ENCODE assay signal across 9 cellular contexts in genomic region chr1:28926629-28927441, GRCh38. TPM values are rescaled to one million over a fixed set of nuclear protein-coding genes. Genes with fewer than 3 reads are reported as not detected.
DNase-seq lines count a peak whose midpoint lies in the region; ATAC-seq and TF ChIP-seq lines count a peak whose summit lies in the region.
"Had no signal": no experiment of that assay in that cellular context is flagged by ENCODE, and none has a peak within 500 bp of the region (broad histone marks: within the 10 kb centered on the region; RNA-seq: fewer than 3 reads in every experiment).

No MANE protein-coding gene starts in this region.

- H4K91ac ChIP-seq in mesenchymal stem cell (ENCODE audit: low read length) = no peak overlapping the region

- H3K27me3 Mint-ChIP-seq in activated T-helper 17 cell treated with anti-CD3 and anti-CD28 coated beads, Interleukin-2, amount 50 U/mL, for 72 hours = no peaks in the 10 kb centered on the region

- H3K4me2 ChIP-seq in mesenchymal stem cell (ENCODE audit: low read length, poor library complexity, severe bottlenecking) = no peak overlapping the region

- TF ChIP-seq POLR2A in suprapubic skin (IDR thresholded peaks at IDR 0.05) = no peak

- no TSS peak for BruUV-seq in A673 (replicated peaks; lab: Mats Ljungman, UMichigan)

- in situ Hi-C loops in GM13977 (cut with MboI; ENCODE audit: low pct_unique_long_range_greater_than_20kb, low sequenced_read_pairs, unreplicated experiment) = no loop called here

- POLR2A ChIA-PET in A673 (lab: Charles Lee; ENCODE audit: low non-redundant PET) = no interaction called here

- H3K4me3 Mint-ChIP-seq in activated T-helper 17 cell treated with anti-CD3 and anti-CD28 coated beads, Interleukin-2, amount 50 U/mL, for 72 hours = peak overlapping the region; percentile 73

- no peaks in the 10 kb centered on the region for H3K36me3 ChIP-seq in A673 (ENCODE audit: insufficient read depth, low read length, poor library complexity, severe bottlenecking)
- H3K36me3 ChIP-seq in mesenchymal stem cell (ENCODE audit: control insufficient read depth in 1 of 2, insufficient read depth in 2 of 2, low read depth in 1 of 2, low read length in 2 of 2) = no peaks in the 10 kb centered on the region
- no peaks in the 10 kb centered on the region for H3K36me3 ChIP-seq in suprapubic skin
- H3K36me3 ChIP-seq: heart left ventricle had no signal

- no peak overlapping the region for H3K4ac ChIP-seq in mesenchymal stem cell (ENCODE audit: low read depth in 1 of 2, low read length in 2 of 2)

- intact Hi-C loops in A673 (cut with micrococcal nuclease; ENCODE audit: unreplicated experiment) = no loop called here

- DNase-seq in A673 (ENCODE audit: low spot score) (peak; percentile 54), GM13977 (ENCODE audit: low spot score) (peak; percentile 72), NCI-H2081 treated with DMSO at 0.1 percent for 48 hours (lab: John Stamatoyannopoulos, UW) (peak; percentile 24), mesenchymal stem cell (no peak), retina (no peak), suprapubic skin (ENCODE audit: low spot score in 2 of 2) (no peak)
- DNase-seq: heart left ventricle had no signal

- H2BK15ac ChIP-seq in mesenchymal stem cell (ENCODE audit: low read depth, poor library complexity, severe bottlenecking) = no peak overlapping the region

- H3K23ac ChIP-seq in mesenchymal stem cell (ENCODE audit: low read length in 2 of 2) = no peak overlapping the region

- H3K4me1 ChIP-seq in A673 (ENCODE audit: insufficient read depth, low read length, poor library complexity, severe bottlenecking) = peaks cover 40% of the 10 kb centered on the region
- no peaks in the 10 kb centered on the region for H3K4me1 ChIP-seq in mesenchymal stem cell (ENCODE audit: control insufficient read depth, insufficient read depth, low read depth, low read length)
- H3K4me1 ChIP-seq in suprapubic skin = peaks cover 7% of the 10 kb centered on the region

- no peak overlapping the region for H2BK120ac ChIP-seq in mesenchymal stem cell (ENCODE audit: low read depth, low read length)

- TF ChIP-seq CTCF in A673 (conservative IDR thresholded peaks at IDR 0.05; ENCODE audit: low read depth, low read length) = no peak
- no peak for TF ChIP-seq CTCF in GM13977 (IDR thresholded peaks at IDR 0.05; ENCODE audit: extremely low read depth, insufficient read depth, missing control alignments)
- TF ChIP-seq CTCF in suprapubic skin (IDR thresholded peaks at IDR 0.05) = no peak

- H3K27ac Mint-ChIP-seq in activated T-helper 17 cell treated with anti-CD3 and anti-CD28 coated beads, Interleukin-2, amount 50 U/mL, for 72 hours = peak overlapping the region; percentile 80

- H3K79me1 ChIP-seq in mesenchymal stem cell (replicated peaks; ENCODE audit: low read length, poor library complexity, severe bottlenecking) = peaks cover 1% of the 10 kb centered on the region

- 85% methylated on average over 3 of the region's 4 CpGs for WGBS in mesenchymal stem cell
- WGBS in suprapubic skin = 61% methylated on average over 4 of the region's 4 CpGs

- no peaks in the 10 kb centered on the region for H3K27me3 ChIP-seq in A673 (replicated peaks; ENCODE audit: insufficient read depth, low read depth, low read length, poor library complexity)
- no peaks in the 10 kb centered on the region for H3K27me3 ChIP-seq in mesenchymal stem cell (ENCODE audit: control insufficient read depth in 1 of 2, insufficient read depth in 1 of 2, low read length in 2 of 2)
- no peaks in the 10 kb centered on the region for H3K27me3 ChIP-seq in suprapubic skin
- H3K27me3 ChIP-seq: heart left ventricle had no signal

- CTCF ChIA-PET in A673 (lab: Charles Lee) = no interaction called here

- no peak for TF ChIP-seq EP300 in suprapubic skin (IDR thresholded peaks at IDR 0.05)

- no peak overlapping the region for H4K8ac ChIP-seq in mesenchymal stem cell (ENCODE audit: low read length)

- no peaks in the 10 kb centered on the region for H3K9me3 Mint-ChIP-seq in activated T-helper 17 cell treated with anti-CD3 and anti-CD28 coated beads, Interleukin-2, amount 50 U/mL, for 72 hours

- H2BK5ac ChIP-seq in mesenchymal stem cell (ENCODE audit: low read depth, low read length, poor library complexity, severe bottlenecking) = no peak overlapping the region

- ATAC-seq in HG02763 (IDR thresholded peaks at IDR 0.05; ENCODE audit: unreplicated experiment) = peak; percentile 85
- ATAC-seq in activated T-helper 17 cell treated with anti-CD3 and anti-CD28 coated beads, Interleukin-2, amount 50 U/mL, for 72 hours (replicated peaks) = peak; percentile 90

- H3K14ac ChIP-seq in mesenchymal stem cell (ENCODE audit: low read length in 2 of 2) = no peak overlapping the region

- H3K9ac ChIP-seq in mesenchymal stem cell (ENCODE audit: low read length) = peak overlapping the region; percentile 67

- no peak overlapping the region for H2AK5ac ChIP-seq in mesenchymal stem cell (ENCODE audit: low read length, severe bottlenecking)

- H3K4me1 Mint-ChIP-seq in activated T-helper 17 cell treated with anti-CD3 and anti-CD28 coated beads, Interleukin-2, amount 50 U/mL, for 72 hours = peaks cover 32% of the 10 kb centered on the region

- peak overlapping the region in 1 of 2 experiments; percentile 19 for H3K18ac ChIP-seq in mesenchymal stem cell (ENCODE audit: low read depth in 1 of 2, low read length in 2 of 2)

- H3K4me3 ChIP-seq in A673 (ENCODE audit: low read depth, low read length, poor library complexity, severe bottlenecking) (peak overlapping the region; percentile 27), mesenchymal stem cell (ENCODE audit: insufficient read depth in 1 of 2, low read depth in 1 of 2, low read length in 2 of 2) (no peak overlapping the region), suprapubic skin (no peak overlapping the region)

- no peak overlapping the region for H2BK12ac ChIP-seq in mesenchymal stem cell (ENCODE audit: low read length in 2 of 2)

- H3K9me3 ChIP-seq in A673 (ENCODE audit: low read depth, low read length, poor library complexity, severe bottlenecking) (no peaks in the 10 kb centered on the region), mesenchymal stem cell (ENCODE audit: control insufficient read depth, low read length) (no peaks in the 10 kb centered on the region), suprapubic skin (no peaks in the 10 kb centered on the region)
- H3K9me3 ChIP-seq: heart left ventricle had no signal

- no peak overlapping the region for H2AFZ ChIP-seq in mesenchymal stem cell (ENCODE audit: low read depth, low read length)

- H3K36me3 Mint-ChIP-seq in activated T-helper 17 cell treated with anti-CD3 and anti-CD28 coated beads, Interleukin-2, amount 50 U/mL, for 72 hours (ENCODE audit: low read depth) = no peaks in the 10 kb centered on the region

- peak overlapping the region; percentile 86 for H3K27ac ChIP-seq in A673 (ENCODE audit: low read depth, low read length, poor library complexity, severe bottlenecking)
- H3K27ac ChIP-seq in mesenchymal stem cell (ENCODE audit: low read length, poor library complexity, severe bottlenecking) = no peak overlapping the region
- no peak overlapping the region for H3K27ac ChIP-seq in suprapubic skin

RNA-seq across cellular contexts. Expression of gene EPB41, which starts 12.5 kb away (rescaled TPM):
- 337 TPM in 2 replicates for total RNA-seq in A673 (2021)
- total RNA-seq in activated T-helper 17 cell treated with anti-CD3 and anti-CD28 coated beads, Interleukin-2, amount 50 U/mL, for 72 hours = 10 to 100 TPM; 40.0 to 63.2 TPM
- 4.3 TPM for polyA plus RNA-seq in mesenchymal stem cell (2013, experiment 1 of 2)
- polyA plus RNA-seq in mesenchymal stem cell (2013, experiment 2 of 2) = 4.4 TPM
- 10 to 100 TPM; 45.7 to 79.5 (median 67.1) TPM for total RNA-seq in suprapubic skin

Comparison
In these comparisons a context has a peak if more than half of its experiments do, and no peak if none do; other contexts are left out.
1. DNase-seq: peak in A673 (single experiment), GM13977 (single experiment) and NCI-H2081 treated with DMSO at 0.1 percent for 48 hours (single experiment); none in mesenchymal stem cell (single experiment), retina (single experiment) and suprapubic skin (0 of 2).